In genomic region chr14:96895658-96896271, GRCh38 we compare ENCODE assay signal across 14 cellular contexts.
DNase-seq lines count a peak whose midpoint lies in the region; ATAC-seq and TF ChIP-seq lines count a peak whose summit lies in the region.
"Had no signal": no experiment of that assay in that cellular context is flagged by ENCODE, and none has a peak within 500 bp of the region (broad histone marks: within the 10 kb centered on the region; RNA-seq: fewer than 3 reads in every experiment).

No MANE protein-coding gene starts in this region.

- ATAC-seq in GM19397 (IDR thresholded peaks at IDR 0.05; ENCODE audit: unreplicated experiment) (peak; percentile 81), HG02642 (IDR thresholded peaks at IDR 0.05; ENCODE audit: poor library complexity, unreplicated experiment) (peak; percentile 66), HG03378 (IDR thresholded peaks at IDR 0.05; ENCODE audit: unreplicated experiment) (peak; percentile 84), mucosa of descending colon (no peak)
- ATAC-seq in stimulated activated naive CD8-positive, alpha-beta T cell treated with anti-CD3 and anti-CD28 coated beads, Interleukin-15, amount 100 ng/mL, for 72 hours = no peak
- ATAC-seq: A549, right lobe of liver had no signal

- no peaks in the 10 kb centered on the region for H3K4me1 ChIP-seq in mucosa of descending colon (ENCODE audit: low read depth)
- H3K4me1 ChIP-seq: A549, right lobe of liver had no signal

- peaks cover 7% of the 10 kb centered on the region for H3K4me1 Mint-ChIP-seq in stimulated activated naive CD8-positive, alpha-beta T cell treated with anti-CD3 and anti-CD28 coated beads, Interleukin-15, amount 100 ng/mL, for 72 hours

- no peaks in the 10 kb centered on the region for H3K9me3 ChIP-seq in mucosa of descending colon
- H3K9me3 ChIP-seq: A549, right lobe of liver had no signal

- H3K4me3 Mint-ChIP-seq in stimulated activated naive CD8-positive, alpha-beta T cell treated with anti-CD3 and anti-CD28 coated beads, Interleukin-15, amount 100 ng/mL, for 72 hours = no peak overlapping the region
- H3K4me3 Mint-ChIP-seq: activated naive CD4-positive, alpha-beta T cell treated with anti-CD3 and anti-CD28 coated beads for 36 hours had no signal

- no peaks in the 10 kb centered on the region for H3K36me3 ChIP-seq in mucosa of descending colon (ENCODE audit: low read depth)
- H3K36me3 ChIP-seq: right lobe of liver had no signal

- TF ChIP-seq CTCF in GM12865 (IDR thresholded peaks at IDR 0.05; ENCODE audit: insufficient read depth, low read depth, low read length, missing control alignments) (no peak), mucosa of descending colon (IDR thresholded peaks at IDR 0.05) (no peak)

- no peaks in the 10 kb centered on the region for H3K9me3 Mint-ChIP-seq in stimulated activated naive CD8-positive, alpha-beta T cell treated with anti-CD3 and anti-CD28 coated beads, Interleukin-15, amount 100 ng/mL, for 72 hours
- H3K9me3 Mint-ChIP-seq: activated naive CD4-positive, alpha-beta T cell treated with anti-CD3 and anti-CD28 coated beads for 36 hours had no signal

- H3K27ac Mint-ChIP-seq in stimulated activated naive CD8-positive, alpha-beta T cell treated with anti-CD3 and anti-CD28 coated beads, Interleukin-15, amount 100 ng/mL, for 72 hours = no peak overlapping the region
- H3K27ac Mint-ChIP-seq: activated naive CD4-positive, alpha-beta T cell treated with anti-CD3 and anti-CD28 coated beads for 36 hours had no signal

- no peaks in the 10 kb centered on the region for H3K27me3 Mint-ChIP-seq in stimulated activated naive CD8-positive, alpha-beta T cell treated with anti-CD3 and anti-CD28 coated beads, Interleukin-15, amount 100 ng/mL, for 72 hours

- peak; percentile 60 for DNase-seq in GM12865 (ENCODE audit: low read depth)
- DNase-seq in cardiac septum (ENCODE audit: low spot score) = no peak
- DNase-seq in mucosa of descending colon = no peak
- no peak for DNase-seq in NCI-H1048 (lab: John Stamatoyannopoulos, UW)
- DNase-seq in stimulated activated naive CD8-positive, alpha-beta T cell treated with anti-CD3 and anti-CD28 coated beads, Interleukin-15, amount 100 ng/mL, for 72 hours = no peak
- DNase-seq: activated CD4-positive, alpha-beta T cell treated with anti-CD3 and anti-CD28 coated beads, Interleukin-2, amount 50 U/mL, for 4 hours; activated naive CD4-positive, alpha-beta T cell treated with anti-CD3 and anti-CD28 coated beads for 36 hours; PC-9; right lobe of liver; T-helper 2 cell had no signal

- no peak overlapping the region for H3K4me3 ChIP-seq in GM12865 (ENCODE audit: low read depth, low read length)
- no peak overlapping the region for H3K4me3 ChIP-seq in mucosa of descending colon
- H3K4me3 ChIP-seq: A549, PC-9, right lobe of liver had no signal

- intact Hi-C loops in cardiac septum (cut with DNase I) (no loop called here), mucosa of descending colon (cut with DNase I, micrococcal nuclease) (no loop called here)

Comparison
In these comparisons a context has a peak if more than half of its experiments do, and no peak if none do; other contexts are left out.
1. ATAC-seq: peak in GM19397 (single experiment), HG02642 (single experiment) and HG03378 (single experiment); none in mucosa of descending colon (single experiment) and stimulated activated naive CD8-positive, alpha-beta T cell treated with anti-CD3 and anti-CD28 coated beads, Interleukin-15, amount 100 ng/mL, for 72 hours (single experiment).